ENCODE assay signal across 1 cellular context in genomic region chr11:82969811-82970210, GRCh38.
TF ChIP-seq lines count a peak whose summit lies in the region.

No MANE protein-coding gene starts in this region.

TF ChIP-seq in SK-N-SH, 30 proteins besides CTCF, POLR2A, EP300 and RAD21 (continued from another document):
- TF ChIP-seq TEAD4 (IDR thresholded peaks at IDR 0.05; ENCODE audit: borderline replicate concordance, insufficient read depth) (no peak), YY1 (IDR thresholded peaks at IDR 0.05; ENCODE audit: low read depth) (no peak), SIN3A (IDR thresholded peaks at IDR 0.05; ENCODE audit: borderline replicate concordance, low read depth, low read length) (no peak), USF1 (IDR thresholded peaks at IDR 0.05; ENCODE audit: borderline replicate concordance, low read depth) (no peak), MEF2A (IDR thresholded peaks at IDR 0.05; ENCODE audit: borderline replicate concordance, low read depth) (no peak), PBX3 (IDR thresholded peaks at IDR 0.05) (no peak), IRF3 (IDR thresholded peaks at IDR 0.05; ENCODE audit: low read depth, low read length) (no peak), TAF1 (IDR thresholded peaks at IDR 0.05; ENCODE audit: borderline replicate concordance, low read depth, low read length) (no peak), RXRA (IDR thresholded peaks at IDR 0.05; ENCODE audit: borderline replicate concordance, low read depth) (no peak), ZBTB33 (IDR thresholded peaks at IDR 0.05; ENCODE audit: borderline replicate concordance, low read depth) (no peak), USF2 (IDR thresholded peaks at IDR 0.05; ENCODE audit: borderline replicate concordance, low read depth, low read length) (no peak), NRF1 (IDR thresholded peaks at IDR 0.05; ENCODE audit: low read depth, low read length) (no peak), RFX5 (IDR thresholded peaks at IDR 0.05; ENCODE audit: low read length) (no peak), CHD2 (IDR thresholded peaks at IDR 0.05; ENCODE audit: low read length, partially characterized antibody) (no peak)
